12 cellular contexts compared by ENCODE assay signal in the genomic region with DNA sequence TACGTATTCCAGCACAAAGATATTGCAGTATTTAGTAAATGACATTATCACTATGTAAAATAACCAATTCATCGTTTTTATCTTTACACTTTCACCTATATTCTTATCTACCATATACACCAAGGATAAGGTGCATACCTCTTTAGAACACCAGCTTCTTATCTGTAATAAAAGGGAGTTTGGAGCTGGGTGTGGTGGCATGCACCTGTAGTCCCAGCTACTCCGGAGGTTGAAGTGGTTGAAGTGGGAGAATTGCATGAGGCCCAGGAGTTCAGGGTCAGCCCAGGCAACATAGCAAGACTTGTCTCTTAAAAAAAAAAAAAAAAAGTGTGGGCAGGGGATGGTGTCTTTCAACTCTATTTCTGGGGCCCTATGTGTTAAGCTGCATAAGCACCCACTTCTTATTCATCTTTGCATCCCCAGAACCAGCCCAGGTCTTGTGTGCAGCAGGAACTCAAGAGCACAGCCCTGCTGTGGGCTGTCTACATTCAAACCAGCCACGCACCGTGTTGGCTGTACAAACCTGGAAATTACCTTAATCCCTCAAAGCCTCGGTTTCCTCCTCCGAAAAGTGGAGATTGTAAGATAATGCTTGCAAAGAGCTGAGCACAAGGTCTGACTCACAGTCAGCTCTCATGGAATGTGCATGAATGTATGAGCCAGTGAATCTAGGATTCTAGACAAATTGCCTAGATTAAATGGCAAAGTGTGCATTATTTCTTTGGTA.
DNase-seq lines count a peak whose midpoint lies in the region; ATAC-seq and TF ChIP-seq lines count a peak whose summit lies in the region.
"Had no signal": no experiment of that assay in that cellular context is flagged by ENCODE, and none has a peak within 500 bp of the region (broad histone marks: within the 10 kb centered on the region; RNA-seq: fewer than 3 reads in every experiment).

No MANE protein-coding gene starts in this region.

- no peak for TF ChIP-seq CTCF in cardiac fibroblast (IDR thresholded peaks at IDR 0.05; ENCODE audit: low read depth, low read length)
- TF ChIP-seq CTCF in sigmoid colon (IDR thresholded peaks at IDR 0.05): no peak

- H3K4me3 ChIP-seq in cardiac fibroblast (replicated peaks in 1 of 2; ENCODE audit: low read depth in 2 of 2, low read length in 2 of 2): no peak overlapping the region
- H3K4me3 ChIP-seq in mucosa of rectum (ENCODE audit: low read length in 2 of 2): peak overlapping the region in 1 of 2 donors; percentile 62
- H3K4me3 ChIP-seq in sigmoid colon: no peak overlapping the region
- H3K4me3 ChIP-seq: adrenal gland had no signal

- no peak for ATAC-seq in GM18861 (IDR thresholded peaks at IDR 0.05; ENCODE audit: unreplicated experiment)

- H3K36me3 ChIP-seq in mucosa of rectum (ENCODE audit: control insufficient read depth in 2 of 2, insufficient read depth in 2 of 2, low read length in 2 of 2) (no peaks in the 10 kb centered on the region), sigmoid colon (no peaks in the 10 kb centered on the region)
- H3K36me3 ChIP-seq: adrenal gland had no signal

- DNase-seq in Daoy (ENCODE audit: low read depth) (peak; percentile 30), M059J (ENCODE audit: low read depth) (peak; percentile 56), cardiac fibroblast (ENCODE audit: low read depth in 2 of 2) (peak; percentile 26 to 42), SK-N-DZ (ENCODE audit: low spot score) (no peak), sigmoid colon (no peak)
- DNase-seq: activated CD4-positive, alpha-beta T cell treated with anti-CD3 and anti-CD28 coated beads, Interleukin-2, amount 50 U/mL, for 1 hour; adrenal gland; CD4-positive, CD25-positive, alpha-beta regulatory T cell; endodermal cell; GOT3 had no signal

- peak overlapping the region; percentile 81 for H3K27ac ChIP-seq in mucosa of rectum (ENCODE audit: low read depth in 2 of 2, low read length in 2 of 2)
- H3K27ac ChIP-seq in sigmoid colon: no peak overlapping the region
- H3K27ac ChIP-seq: adrenal gland had no signal

- WGBS in sigmoid colon, 2 donors: 16 to 58% methylated on average over 7 of the region's 7 CpGs

- intact Hi-C loops in sigmoid colon (cut with DNase I): no loop called here

- H3K4me1 ChIP-seq in mucosa of rectum (ENCODE audit: control insufficient read depth in 2 of 2, insufficient read depth in 2 of 2, low read length in 2 of 2): peaks cover 11 to 17% of the 10 kb centered on the region in 2 donors
- no peaks in the 10 kb centered on the region for H3K4me1 ChIP-seq in sigmoid colon
- H3K4me1 ChIP-seq: adrenal gland had no signal

- no peak overlapping the region for H3K9ac ChIP-seq in mucosa of rectum (ENCODE audit: low read depth in 1 of 2, low read length in 2 of 2)

- TF ChIP-seq EP300 in sigmoid colon (IDR thresholded peaks at IDR 0.05): no peak

- H3K27me3 ChIP-seq in mucosa of rectum (ENCODE audit: control insufficient read depth in 2 of 2, insufficient read depth in 2 of 2, low read length in 2 of 2): no peaks in the 10 kb centered on the region
- H3K27me3 ChIP-seq in sigmoid colon: no peaks in the 10 kb centered on the region
- H3K27me3 ChIP-seq: adrenal gland had no signal

- TF ChIP-seq POLR2A in sigmoid colon (IDR thresholded peaks at IDR 0.05): no peak

- H3K9me3 ChIP-seq in mucosa of rectum (ENCODE audit: control insufficient read depth in 2 of 2, low read length in 2 of 2) (no peaks in the 10 kb centered on the region), sigmoid colon (no peaks in the 10 kb centered on the region)
- H3K9me3 ChIP-seq: adrenal gland had no signal

Comparison
In these comparisons a context has a peak if more than half of its experiments do, and no peak if none do; other contexts are left out.
1. DNase-seq: peak in Daoy (single experiment), M059J (single experiment) and cardiac fibroblast (2 of 2); none in SK-N-DZ (single experiment) and sigmoid colon (single experiment).
2. H3K27ac ChIP-seq: peak in mucosa of rectum (2 of 2); none in sigmoid colon (0 of 4).